In genomic region chr1:15489052-15489736, GRCh38 we compare ENCODE assay signal across 15 cellular contexts. TPM values are rescaled to one million over a fixed set of nuclear protein-coding genes. Genes with fewer than 3 reads are reported as not detected.
DNase-seq lines count a peak whose midpoint lies in the region; ATAC-seq, FAIRE-seq and TF ChIP-seq lines count a peak whose summit lies in the region.
"Had no signal": no experiment of that assay in that cellular context is flagged by ENCODE, and none has a peak within 500 bp of the region (broad histone marks: within the 10 kb centered on the region; RNA-seq: fewer than 3 reads in every experiment).

No MANE protein-coding gene starts in this region.

- no peaks in the 10 kb centered on the region for H3K9me3 Mint-ChIP-seq in endodermal cell

- H3K27ac ChIP-seq in endodermal cell (ENCODE audit: low read depth, low read length) (peak overlapping the region; percentile 44), gastrocnemius medialis (no peak overlapping the region)

- no peak overlapping the region for H3K27ac Mint-ChIP-seq in endodermal cell

- DNase-seq in NCI-H1092 treated with DMSO at 0.1 percent for 48 hours (lab: John Stamatoyannopoulos, UW) (peak; percentile 43), NCI-H345 (lab: John Stamatoyannopoulos, UW) (peak; percentile 86), endodermal cell (no peak), gastrocnemius medialis (peak in 1 of 2 donors; percentile 17), GM12891 (ENCODE audit: insufficient read length, low spot score) (no peak), cerebellar nuclear complex (lab: John Stamatoyannopoulos, UW) (no peak)
- DNase-seq in stimulated activated CD4-positive, alpha-beta T cell treated with anti-CD3 and anti-CD28 coated beads, Interleukin-2, amount 100 ng/mL, for 48 hours, result no peak
- DNase-seq: activated gamma-delta T cell, H7 had no signal

- H3K4me1 Mint-ChIP-seq in endodermal cell, result no peaks in the 10 kb centered on the region
- H3K4me1 Mint-ChIP-seq: CD14-positive monocyte had no signal

- ATAC-seq in gastrocnemius medialis, result peak; percentile 21 to 30
- ATAC-seq: gastroesophageal sphincter, sciatic nerve had no signal

- in situ Hi-C loops in gastrocnemius medialis (cut with MboI; ENCODE audit: low sequenced_read_pairs in 4 of 4), result no loop called here

- H3K4me3 ChIP-seq in endodermal cell (ENCODE audit: low read length), result no peak overlapping the region
- H3K4me3 ChIP-seq in gastrocnemius medialis, result no peak overlapping the region
- H3K4me3 ChIP-seq: gastroesophageal sphincter had no signal

- TF ChIP-seq POLR2A in gastrocnemius medialis (IDR thresholded peaks at IDR 0.05), result no peak
- TF ChIP-seq POLR2A in GM12891 (IDR thresholded peaks at IDR 0.05; ENCODE audit: low read depth, low read length), result no peak

- H3K27me3 ChIP-seq in endodermal cell (ENCODE audit: control insufficient read depth, insufficient read depth, low read length, poor library complexity, severe bottlenecking) (no peaks in the 10 kb centered on the region), gastrocnemius medialis (no peaks in the 10 kb centered on the region)
- H3K27me3 ChIP-seq: gastroesophageal sphincter had no signal

- no peak for FAIRE-seq in GM12891 (lab: Jason Lieb, UNC)
- FAIRE-seq: keratinocyte, TTC549 had no signal

- no peaks in the 10 kb centered on the region for H3K27me3 Mint-ChIP-seq in endodermal cell (ENCODE audit: insufficient read depth)

- 80 to 90% methylated on average over 3 to 13 of the region's 13 CpGs for WGBS in endodermal cell (ENCODE audit: insufficient coverage in 1 of 2, insufficient read length in 1 of 2), 2 experiments

- H3K36me3 ChIP-seq in endodermal cell (ENCODE audit: control insufficient read depth, insufficient read depth, low read length) (peaks cover 5% of the 10 kb centered on the region), gastrocnemius medialis (peaks cover 0 to 28% of the 10 kb centered on the region in 2 donors)

- H3K9ac ChIP-seq in endodermal cell (ENCODE audit: extremely low read depth, low read length, poor library complexity, severe bottlenecking), result no peak overlapping the region

- no peak overlapping the region for H3K4me3 Mint-ChIP-seq in endodermal cell
- H3K4me3 Mint-ChIP-seq: CD14-positive monocyte had no signal

- TF ChIP-seq CTCF in endodermal cell (conservative IDR thresholded peaks at IDR 0.05), result no peak
- no peak for TF ChIP-seq CTCF in gastrocnemius medialis (IDR thresholded peaks at IDR 0.05 in 4 of 5, conservative IDR thresholded peaks at IDR 0.05 in 1 of 5)

- peaks cover 31% of the 10 kb centered on the region for H3K36me3 Mint-ChIP-seq in endodermal cell (ENCODE audit: low read depth)

- H3K4me1 ChIP-seq in endodermal cell (ENCODE audit: control insufficient read depth, insufficient read depth, low read length) (no peaks in the 10 kb centered on the region), gastrocnemius medialis (no peaks in the 10 kb centered on the region)

- intact Hi-C loops in gastrocnemius medialis (cut with DNase I; ENCODE audit: low total_unique reads), result no loop called here

- H3K9me3 ChIP-seq in endodermal cell (ENCODE audit: control insufficient read depth, low read length) (no peaks in the 10 kb centered on the region), gastrocnemius medialis (no peaks in the 10 kb centered on the region)
- H3K9me3 ChIP-seq: gastroesophageal sphincter had no signal

TF ChIP-seq in GM12891, 5 proteins besides CTCF, POLR2A, EP300 and RAD21:
- no peak for TF ChIP-seq POLR2AphosphoS5 (IDR thresholded peaks at IDR 0.05; ENCODE audit: low read depth, low read length)
- no peak for TF ChIP-seq TAF1 (IDR thresholded peaks at IDR 0.05; ENCODE audit: low read depth, low read length)
- TF ChIP-seq POU2F2 (IDR thresholded peaks at IDR 0.05; ENCODE audit: low read depth, low read length), result no peak
- no peak for TF ChIP-seq PAX5 (IDR thresholded peaks at IDR 0.05; ENCODE audit: insufficient read depth, low read length, severe bottlenecking)
- no peak for TF ChIP-seq SPI1 (IDR thresholded peaks at IDR 0.05; ENCODE audit: low read depth, low read length)

RNA-seq across cellular contexts. Expression of gene CELA2B, which starts 13.3 kb away (rescaled TPM):
- total RNA-seq in endodermal cell (not detected), gastrocnemius medialis (not detected)
- polyA plus RNA-seq in endodermal cell (2013, experiment 1 of 2), result not detected
- not detected for polyA plus RNA-seq in endodermal cell (2013, experiment 2 of 2)
- polyA plus RNA-seq in GM12891 (2012; ENCODE audit: low read depth, missing spikeins), result not detected
- total RNA-seq: gastroesophageal sphincter, H7, NCI-H460, sciatic nerve had no signal
- polyA plus RNA-seq: CD14-positive monocyte, keratinocyte had no signal

RNA-seq across cellular contexts. Expression of gene CELA2A, which starts 32.7 kb away (rescaled TPM):
- total RNA-seq in endodermal cell (not detected), gastrocnemius medialis (not detected)
- not detected for polyA plus RNA-seq in endodermal cell (2013, experiment 1 of 2)
- not detected for polyA plus RNA-seq in endodermal cell (2013, experiment 2 of 2)
- polyA plus RNA-seq in GM12891 (2012; ENCODE audit: low read depth, missing spikeins), result not detected
- total RNA-seq: gastroesophageal sphincter, H7, NCI-H460 had no signal
- polyA plus RNA-seq: CD14-positive monocyte, keratinocyte had no signal

RNA-seq across cellular contexts. Expression of gene CASP9, which starts 34.8 kb away (rescaled TPM):
- total RNA-seq in endodermal cell (10 to 100 TPM; 15.5 to 16.1 TPM), gastrocnemius medialis (1 to 10 TPM; 5.2 to 9.6 (median 8.0) TPM)
- 11.4 TPM for polyA plus RNA-seq in endodermal cell (2013, experiment 1 of 2)
- 9.0 TPM for polyA plus RNA-seq in endodermal cell (2013, experiment 2 of 2)
- 6.1 TPM for polyA plus RNA-seq in GM12891 (2012; ENCODE audit: low read depth, missing spikeins)

RNA-seq across cellular contexts. Expression of gene DNAJC16, which starts 37.5 kb away (rescaled TPM):
- total RNA-seq in endodermal cell (10 to 100 TPM; 23.1 to 31.6 TPM), gastrocnemius medialis (10 to 100 TPM; 20.0 to 43.1 (median 22.6) TPM)
- 11.8 TPM for polyA plus RNA-seq in endodermal cell (2013, experiment 1 of 2)
- polyA plus RNA-seq in endodermal cell (2013, experiment 2 of 2), result 10.7 TPM
- polyA plus RNA-seq in GM12891 (2012; ENCODE audit: low read depth, missing spikeins), result 3.8 TPM

RNA-seq across cellular contexts. Expression of gene CTRC, which starts 51.0 kb away (rescaled TPM):
- total RNA-seq in endodermal cell (not detected), gastrocnemius medialis (10 to 100 TPM in 1 of 4 donors, not detected in 3; 67.3 TPM)
- not detected for polyA plus RNA-seq in endodermal cell (2013, experiment 1 of 2)
- not detected for polyA plus RNA-seq in endodermal cell (2013, experiment 2 of 2)
- polyA plus RNA-seq in GM12891 (2012; ENCODE audit: low read depth, missing spikeins), result not detected
- total RNA-seq: gastroesophageal sphincter, H7, NCI-H460 had no signal
- polyA plus RNA-seq: CD14-positive monocyte, keratinocyte had no signal

Comparison
In these comparisons a context has a peak if more than half of its experiments do, and no peak if none do; other contexts are left out.
1. DNase-seq: peak in NCI-H1092 treated with DMSO at 0.1 percent for 48 hours (single experiment) and NCI-H345 (single experiment); none in endodermal cell (single experiment), GM12891 (single experiment), cerebellar nuclear complex (0 of 2) and stimulated activated CD4-positive, alpha-beta T cell treated with anti-CD3 and anti-CD28 coated beads, Interleukin-2, amount 100 ng/mL, for 48 hours (0 of 2).